In genomic region chr1:217889401-217889800, GRCh38 we compare ENCODE assay signal across 12 cellular contexts.
A peak's percentile ranks its signal among the peaks of the same experiment; 100 is the strongest.
DNase-seq lines count a peak whose midpoint lies in the region; ATAC-seq and TF ChIP-seq lines count a peak whose summit lies in the region.
"Had no signal": no experiment of that assay in that cellular context is flagged by ENCODE, and none has a peak within 500 bp of the region (broad histone marks: within the 10 kb centered on the region; RNA-seq: fewer than 3 reads in every experiment).

No MANE protein-coding gene starts in this region.

- H2BK5ac ChIP-seq in IMR-90 (ENCODE audit: low read depth, low read length, poor library complexity, severe bottlenecking), result no peak overlapping the region

- H3K9ac ChIP-seq in IMR-90 (ENCODE audit: low read depth, low read length), result no peak overlapping the region

- POLR2A ChIA-PET in IMR-90 (lab: Charles Lee; ENCODE audit: unreplicated experiment), result no interaction called here

- TF ChIP-seq POLR2A in IMR-90 (IDR thresholded peaks at IDR 0.05; ENCODE audit: low read depth, low read length), result no peak

- H3K56ac ChIP-seq in IMR-90 (ENCODE audit: extremely low read depth, insufficient read depth, low read length), result no peak overlapping the region

- in situ Hi-C loops in IMR-90 (cut with MboI; ENCODE audit: low sequenced_read_pairs), result no loop called here

- no peak overlapping the region for H4K5ac ChIP-seq in IMR-90 (ENCODE audit: low read depth, low read length)

- H3K23ac ChIP-seq in IMR-90 (ENCODE audit: low read depth, low read length), result no peak overlapping the region

- no peaks in the 10 kb centered on the region for H3K36me3 ChIP-seq in IMR-90 (ENCODE audit: control insufficient read depth, insufficient read depth, low read length)

- TF ChIP-seq CTCF in IMR-90 (conservative IDR thresholded peaks at IDR 0.05; ENCODE audit: low read depth, low read length), result 0 out of 2 replicates have a peak, but pooled peaks have one; percentile 14
- peak; percentile 59 for TF ChIP-seq CTCF in nephron progenitor cell (IDR thresholded peaks at IDR 0.05)

- no peak overlapping the region for H4K8ac ChIP-seq in IMR-90 (ENCODE audit: low read depth in 2 of 2, low read length in 2 of 2)

- H2AK9ac ChIP-seq in IMR-90 (replicated peaks; ENCODE audit: low read depth, low read length, poor library complexity), result no peak overlapping the region

- CTCF ChIA-PET in IMR-90 (lab: Yijun Ruan, JAX), result no interaction called here

- dilution Hi-C loops in IMR-90 (cut with HindIII; ENCODE audit: low sequenced_read_pairs, unreplicated experiment), result no loop called here

- H3K4me2 ChIP-seq in IMR-90 (ENCODE audit: low read depth, low read length), result no peak overlapping the region

- no peaks in the 10 kb centered on the region for H3K27me3 ChIP-seq in IMR-90 (ENCODE audit: control insufficient read depth, insufficient read depth, low read length)

- no peak overlapping the region for H2BK20ac ChIP-seq in IMR-90 (ENCODE audit: low read depth, low read length)

- H2BK120ac ChIP-seq in IMR-90 (ENCODE audit: low read depth, low read length), result no peak overlapping the region

- no peaks in the 10 kb centered on the region for H3K9me3 ChIP-seq in IMR-90 (ENCODE audit: control insufficient read depth, insufficient read depth, low read length)

- no peaks in the 10 kb centered on the region for H3K9me1 ChIP-seq in IMR-90 (ENCODE audit: insufficient read depth, low read length)

- no peak overlapping the region for H3K4ac ChIP-seq in IMR-90 (ENCODE audit: low read depth, low read length)

- H3K4me1 ChIP-seq in IMR-90 (ENCODE audit: control insufficient read depth, insufficient read depth, low read length), result no peaks in the 10 kb centered on the region

- H3K36me3 Mint-ChIP-seq in nephron progenitor cell (ENCODE audit: low read depth), result no peaks in the 10 kb centered on the region
- H3K36me3 Mint-ChIP-seq: activated naive CD8-positive, alpha-beta T cell had no signal

- H3K4me3 ChIP-seq in IMR-90 (ENCODE audit: insufficient read depth, low read depth, low read length), result no peak overlapping the region

- H3K14ac ChIP-seq in IMR-90 (replicated peaks; ENCODE audit: low read depth, low read length), result no peak overlapping the region

- no peak overlapping the region for H3K27ac ChIP-seq in IMR-90 (ENCODE audit: insufficient read depth, low read length)

- no peaks in the 10 kb centered on the region for H3K79me1 ChIP-seq in IMR-90 (ENCODE audit: low read depth in 1 of 2, low read length in 2 of 2)

- H3K18ac ChIP-seq in IMR-90 (ENCODE audit: low read depth, low read length), result no peak overlapping the region

- H2AFZ ChIP-seq in IMR-90 (replicated peaks; ENCODE audit: low read length, poor library complexity), result no peak overlapping the region

- ATAC-seq in IMR-90 (ENCODE audit: low read depth) (no peak), HG03460 (IDR thresholded peaks at IDR 0.05; ENCODE audit: unreplicated experiment) (no peak)
- ATAC-seq: stimulated activated naive CD8-positive, alpha-beta T cell treated with anti-CD3 and anti-CD28 coated beads, Interleukin-15, amount 100 ng/mL, for 72 hours had no signal

- H3K4me1 Mint-ChIP-seq in nephron progenitor cell, result no peaks in the 10 kb centered on the region
- H3K4me1 Mint-ChIP-seq: stimulated activated naive CD8-positive, alpha-beta T cell treated with anti-CD3 and anti-CD28 coated beads, Interleukin-15, amount 100 ng/mL, for 72 hours had no signal

- H3K27ac Mint-ChIP-seq in nephron progenitor cell, result no peak overlapping the region
- H3K27ac Mint-ChIP-seq: activated naive CD8-positive, alpha-beta T cell; stimulated activated naive CD8-positive, alpha-beta T cell treated with anti-CD3 and anti-CD28 coated beads, Interleukin-15, amount 100 ng/mL, for 72 hours had no signal

- TF ChIP-seq RAD21 in IMR-90 (IDR thresholded peaks at IDR 0.05; ENCODE audit: low read length), result no peak

- no peak overlapping the region for H2AK5ac ChIP-seq in IMR-90 (ENCODE audit: low read depth, low read length)

- WGBS in IMR-90 (ENCODE audit: extremely low coverage in 2 of 2, insufficient read length in 1 of 2), 2 experiments, result no CpG with 5 or more reads among the region's 10 CpGs

- H2BK15ac ChIP-seq in IMR-90 (ENCODE audit: low read depth, low read length), result no peak overlapping the region

- H3K27me3 Mint-ChIP-seq in nephron progenitor cell (ENCODE audit: low read depth, poor library complexity), result peaks cover 17% of the 10 kb centered on the region
- H3K27me3 Mint-ChIP-seq: stimulated activated naive CD8-positive, alpha-beta T cell treated with anti-CD3 and anti-CD28 coated beads, Interleukin-15, amount 100 ng/mL, for 72 hours had no signal

- intact Hi-C loops in IMR-90 (cut with micrococcal nuclease), result loop anchor here (1.0 kb wide), 1 partner anchor 282 kb away; no protein-coding TSS in a partner anchor

- DNase-seq in EL (peak; percentile 6), IMR-90 (peak; percentile 2), cerebellar cortex (ENCODE audit: low spot score) (peak; percentile 6), nephron progenitor cell (peak; percentile 68), NCI-H1436 treated with DMSO at 0.1 percent for 48 hours (lab: John Stamatoyannopoulos, UW) (no peak), NCI-H1092 (lab: John Stamatoyannopoulos, UW) (no peak), SW 1271 (lab: John Stamatoyannopoulos, UW) (no peak)
- DNase-seq: DMS79 treated with DMSO at 0.1 percent for 48 hours; NCI-H1694 treated with DMSO at 0.1 percent for 48 hours; stimulated activated naive CD8-positive, alpha-beta T cell treated with anti-CD3 and anti-CD28 coated beads, Interleukin-15, amount 100 ng/mL, for 72 hours had no signal

- BruUV-seq in IMR-90 (replicated peaks; lab: Mats Ljungman, UMichigan), result no TSS peak

- H3K9me3 Mint-ChIP-seq in nephron progenitor cell, result no peaks in the 10 kb centered on the region

- no peak overlapping the region for H4K91ac ChIP-seq in IMR-90 (ENCODE audit: insufficient read depth, low read depth, low read length)

- no peaks in the 10 kb centered on the region for H4K20me1 ChIP-seq in IMR-90 (ENCODE audit: insufficient read depth, low read length)

- no peak overlapping the region for H3K4me3 Mint-ChIP-seq in nephron progenitor cell
- H3K4me3 Mint-ChIP-seq: activated naive CD8-positive, alpha-beta T cell; stimulated activated naive CD8-positive, alpha-beta T cell treated with anti-CD3 and anti-CD28 coated beads, Interleukin-15, amount 100 ng/mL, for 72 hours had no signal

TF ChIP-seq in IMR-90, 13 proteins besides CTCF, POLR2A, EP300 and RAD21:
- TF ChIP-seq BHLHE40 (IDR thresholded peaks at IDR 0.05; ENCODE audit: low read depth, low read length), result no peak
- TF ChIP-seq RCOR1 (IDR thresholded peaks at IDR 0.05; ENCODE audit: insufficient replicate concordance, low read length), result no peak
- TF ChIP-seq RFX5 (IDR thresholded peaks at IDR 0.05; ENCODE audit: low read depth, low read length), result no peak
- no peak for TF ChIP-seq MAFK (IDR thresholded peaks at IDR 0.05; ENCODE audit: low read depth, low read length)
- TF ChIP-seq, protein P1, sequence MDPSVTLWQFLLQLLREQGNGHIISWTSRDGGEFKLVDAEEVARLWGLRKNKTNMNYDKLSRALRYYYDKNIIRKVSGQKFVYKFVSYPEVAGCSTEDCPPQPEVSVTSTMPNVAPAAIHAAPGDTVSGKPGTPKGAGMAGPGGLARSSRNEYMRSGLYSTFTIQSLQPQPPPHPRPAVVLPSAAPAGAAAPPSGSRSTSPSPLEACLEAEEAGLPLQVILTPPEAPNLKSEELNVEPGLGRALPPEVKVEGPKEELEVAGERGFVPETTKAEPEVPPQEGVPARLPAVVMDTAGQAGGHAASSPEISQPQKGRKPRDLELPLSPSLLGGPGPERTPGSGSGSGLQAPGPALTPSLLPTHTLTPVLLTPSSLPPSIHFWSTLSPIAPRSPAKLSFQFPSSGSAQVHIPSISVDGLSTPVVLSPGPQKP (IDR thresholded peaks at IDR 0.05; ENCODE audit: borderline replicate concordance, low read depth, low read length), result no peak
- no peak for TF ChIP-seq CHD1 (IDR thresholded peaks at IDR 0.05; ENCODE audit: low read depth, low read length)

Comparison
In these comparisons a context has a peak if more than half of its experiments do, and no peak if none do; other contexts are left out.
1. DNase-seq: peak in EL (single experiment), IMR-90 (single experiment), cerebellar cortex (single experiment) and nephron progenitor cell (single experiment); none in NCI-H1436 treated with DMSO at 0.1 percent for 48 hours (single experiment), NCI-H1092 (single experiment) and SW 1271 (0 of 2).